Comparison of ENCODE assay signal across 9 cellular contexts in genomic region chr15:43518073-43518761, GRCh38. TPM values are rescaled to one million over a fixed set of nuclear protein-coding genes. Genes with fewer than 3 reads are reported as not detected.
DNase-seq lines count a peak whose midpoint lies in the region; ATAC-seq and TF ChIP-seq lines count a peak whose summit lies in the region.
"Had no signal": no experiment of that assay in that cellular context is flagged by ENCODE, and none has a peak within 500 bp of the region (broad histone marks: within the 10 kb centered on the region; RNA-seq: fewer than 3 reads in every experiment).

No MANE protein-coding gene starts in this region.

- H3K79me2 ChIP-seq in Loucy (ENCODE audit: insufficient read depth, low read length) = no peaks in the 10 kb centered on the region
- H3K79me2 ChIP-seq: parathyroid adenoma had no signal

- H3K4me1 ChIP-seq in BLaER1 = peaks cover 77% of the 10 kb centered on the region
- peaks cover 55% of the 10 kb centered on the region for H3K4me1 ChIP-seq in Loucy (ENCODE audit: insufficient read depth, low read length, poor library complexity, severe bottlenecking)
- H3K4me1 ChIP-seq: parathyroid adenoma had no signal

- H3F3A ChIP-seq in Loucy (ENCODE audit: low read depth) = no peaks in the 10 kb centered on the region

- H2AFZ ChIP-seq in Loucy (ENCODE audit: low read length) = peak overlapping the region; percentile 73
- H2AFZ ChIP-seq: parathyroid adenoma had no signal

- no peak for ATAC-seq in activated CD8-positive, alpha-beta T cell treated with anti-CD3 and anti-CD28 coated beads, Interleukin-2, amount 10 ng/mL, durations not matched to agents 7 days and 5 days
- ATAC-seq in Right ventricle myocardium superior (ENCODE audit: poor library complexity) = peak; percentile 26
- peak; percentile 50 for ATAC-seq in omental fat pad (ENCODE audit: low FRiP score)
- no peak for ATAC-seq in HG03108 (IDR thresholded peaks at IDR 0.05; ENCODE audit: unreplicated experiment)
- ATAC-seq in HG02973 (IDR thresholded peaks at IDR 0.05; ENCODE audit: unreplicated experiment) = no peak

- H4K20me1 ChIP-seq in BLaER1 = 0 out of 2 replicates have a peak, but pooled peaks cover 5% of the 10 kb centered on the region
- no peaks in the 10 kb centered on the region for H4K20me1 ChIP-seq in Loucy (ENCODE audit: insufficient read depth, low read length, poor library complexity, severe bottlenecking)

- TF ChIP-seq CTCF in Loucy (conservative IDR thresholded peaks at IDR 0.05; ENCODE audit: low read length) = no peak
- TF ChIP-seq CTCF in omental fat pad (IDR thresholded peaks at IDR 0.05) = no peak

- intact Hi-C loops in Right ventricle myocardium superior (cut with DNase I) = no loop called here

- CTCF ChIA-PET in activated CD8-positive, alpha-beta T cell treated with anti-CD3 and anti-CD28 coated beads, Interleukin-2, amount 10 ng/mL, durations not matched to agents 7 days and 5 days (lab: Charles Lee) = no interaction called here

- H3K4me3 ChIP-seq in BLaER1 (peak overlapping the region; percentile 80), Loucy (ENCODE audit: low read length, poor library complexity, severe bottlenecking) (peak overlapping the region; percentile 80)

- no peak for DNase-seq in activated CD8-positive, alpha-beta T cell treated with anti-CD3 and anti-CD28 coated beads, Interleukin-2, amount 10 ng/mL, durations not matched to agents 7 days and 5 days
- DNase-seq in Right ventricle myocardium superior (no peak), omental fat pad (ENCODE audit: low spot score) (no peak), COLO829 (ENCODE audit: low spot score) (no peak)

- peak overlapping the region; percentile 45 for H3K4me3 Mint-ChIP-seq in activated CD8-positive, alpha-beta T cell treated with anti-CD3 and anti-CD28 coated beads, Interleukin-2, amount 10 ng/mL, durations not matched to agents 7 days and 5 days

- H3K27me3 ChIP-seq in BLaER1 (no peaks in the 10 kb centered on the region), Loucy (ENCODE audit: insufficient read depth, low read length, poor library complexity, severe bottlenecking) (no peaks in the 10 kb centered on the region)

- H3K9me2 ChIP-seq in Loucy (replicated peaks; ENCODE audit: low read depth, low read length) = no peaks in the 10 kb centered on the region

- H3K4me1 Mint-ChIP-seq in activated CD8-positive, alpha-beta T cell treated with anti-CD3 and anti-CD28 coated beads, Interleukin-2, amount 10 ng/mL, durations not matched to agents 7 days and 5 days (ENCODE audit: low read depth) = peaks cover 50% of the 10 kb centered on the region

- H3K9ac ChIP-seq in BLaER1 (peak overlapping the region; percentile 81), Loucy (ENCODE audit: low read depth, low read length, poor library complexity, severe bottlenecking) (peak overlapping the region; percentile 64)
- H3K9ac ChIP-seq: parathyroid adenoma had no signal

- no peaks in the 10 kb centered on the region for H3K9me3 Mint-ChIP-seq in activated CD8-positive, alpha-beta T cell treated with anti-CD3 and anti-CD28 coated beads, Interleukin-2, amount 10 ng/mL, durations not matched to agents 7 days and 5 days (ENCODE audit: insufficient read depth)

- peak overlapping the region; percentile 94 for H3K27ac ChIP-seq in BLaER1
- H3K27ac ChIP-seq: parathyroid adenoma had no signal

- H3K9me3 ChIP-seq in BLaER1 (peaks cover 12% of the 10 kb centered on the region), Loucy (ENCODE audit: insufficient read depth, low read depth, low read length) (no peaks in the 10 kb centered on the region)

- H3K36me3 ChIP-seq in BLaER1 (peaks cover 29% of the 10 kb centered on the region), Loucy (ENCODE audit: insufficient read depth, low read length) (no peaks in the 10 kb centered on the region; the same call in 1 of the 2 replicates)

- H3K36me3 Mint-ChIP-seq in activated CD8-positive, alpha-beta T cell treated with anti-CD3 and anti-CD28 coated beads, Interleukin-2, amount 10 ng/mL, durations not matched to agents 7 days and 5 days (ENCODE audit: low read depth) = no peaks in the 10 kb centered on the region

- peaks cover 35% of the 10 kb centered on the region for H3K27me3 Mint-ChIP-seq in activated CD8-positive, alpha-beta T cell treated with anti-CD3 and anti-CD28 coated beads, Interleukin-2, amount 10 ng/mL, durations not matched to agents 7 days and 5 days (ENCODE audit: low read depth)

- H3K4me2 ChIP-seq in BLaER1 (peak overlapping the region; percentile 99), Loucy (ENCODE audit: low read depth, low read length, poor library complexity, severe bottlenecking) (peak overlapping the region; percentile 90)

- H3K27ac Mint-ChIP-seq in activated CD8-positive, alpha-beta T cell treated with anti-CD3 and anti-CD28 coated beads, Interleukin-2, amount 10 ng/mL, durations not matched to agents 7 days and 5 days = no peak overlapping the region

- POLR2A ChIA-PET in activated CD8-positive, alpha-beta T cell treated with anti-CD3 and anti-CD28 coated beads, Interleukin-2, amount 10 ng/mL, durations not matched to agents 7 days and 5 days (lab: Charles Lee) = no interaction called here

RNA-seq across cellular contexts. Expression of gene MAP1A, which starts 0.8 kb away (rescaled TPM):
- 1 to 10 TPM; 5.3 to 5.6 TPM for total RNA-seq in activated CD8-positive, alpha-beta T cell treated with anti-CD3 and anti-CD28 coated beads, Interleukin-2, amount 10 ng/mL, durations not matched to agents 7 days and 5 days
- total RNA-seq in Right ventricle myocardium superior = 24.4 TPM
- 10 to 100 TPM in 1 of 4 donors, 1 to 10 TPM in 3; 2.5 to 10.9 (median 5.3) TPM for total RNA-seq in omental fat pad

RNA-seq across cellular contexts. Expression of gene TP53BP1, which starts 25.3 kb away (rescaled TPM):
- total RNA-seq in activated CD8-positive, alpha-beta T cell treated with anti-CD3 and anti-CD28 coated beads, Interleukin-2, amount 10 ng/mL, durations not matched to agents 7 days and 5 days = 10 to 100 TPM; 24.3 to 27.3 TPM
- 23.7 TPM for total RNA-seq in Right ventricle myocardium superior
- total RNA-seq in omental fat pad = 10 to 100 TPM; 23.2 to 52.8 (median 39.2) TPM

Comparison
In these comparisons a context has a peak if more than half of its experiments do, and no peak if none do; other contexts are left out.
1. ATAC-seq: peak in Right ventricle myocardium superior (single experiment) and omental fat pad (single experiment); none in activated CD8-positive, alpha-beta T cell treated with anti-CD3 and anti-CD28 coated beads, Interleukin-2, amount 10 ng/mL, durations not matched to agents 7 days and 5 days (single experiment), HG03108 (single experiment) and HG02973 (single experiment).